8 cellular contexts compared by ENCODE assay signal in genomic region chr2:222656544-222657446, GRCh38. TPM values are rescaled to one million over a fixed set of nuclear protein-coding genes. Genes with fewer than 3 reads are reported as not detected.
DNase-seq lines count a peak whose midpoint lies in the region; FAIRE-seq and TF ChIP-seq lines count a peak whose summit lies in the region.

No MANE protein-coding gene starts in this region.

- TF ChIP-seq CTCF in H9 (conservative IDR thresholded peaks at IDR 0.05) (no peak), NB4 (IDR thresholded peaks at IDR 0.05; ENCODE audit: low read depth, low read length) (no peak)

- no peak overlapping the region for H2AFZ ChIP-seq in H9 (ENCODE audit: low read length)

- no peak overlapping the region for H2BK15ac ChIP-seq in H9 (ENCODE audit: low read depth, low read length)

- no peak overlapping the region for H2AK5ac ChIP-seq in H9 (ENCODE audit: insufficient read length, low read length)

- H3K9me3 Mint-ChIP-seq in H9: peaks cover 0 to 2% of the 10 kb centered on the region in 2 experiments; a peak in 1 of 5 replicates
- no peaks in the 10 kb centered on the region for H3K9me3 Mint-ChIP-seq in dendritic cell treated with granulocyte-macrophage colony-stimulating factor and Interleukin-4, amounts not matched to agents 40 ng/mL and 50 ng/mL, for 4 days

- H3K27me3 ChIP-seq in H9 (ENCODE audit: insufficient read depth, low read length) (no peaks in the 10 kb centered on the region), muscle layer of duodenum (ENCODE audit: low read depth, low read length) (no peaks in the 10 kb centered on the region)

- H3K36me3 ChIP-seq in muscle layer of duodenum (ENCODE audit: control insufficient read depth in 1 of 2, insufficient read depth in 2 of 2, low read length in 2 of 2): no peaks in the 10 kb centered on the region

- no peak overlapping the region for H4K91ac ChIP-seq in H9 (ENCODE audit: insufficient read length, low read depth, low read length)

- peak overlapping the region; percentile 18 for H3K18ac ChIP-seq in H9 (ENCODE audit: insufficient read length, low read depth, low read length)

- no peak overlapping the region for H2BK12ac ChIP-seq in H9 (ENCODE audit: insufficient read length, low read depth, low read length)

- H3K4me2 ChIP-seq in H9 (ENCODE audit: insufficient read depth, insufficient read length, low read length): peak overlapping the region; percentile 97

- intact Hi-C loops in dendritic cell treated with granulocyte-macrophage colony-stimulating factor and Interleukin-4, amounts not matched to agents 40 ng/mL and 50 ng/mL, for 4 days (cut with micrococcal nuclease): no loop called here

- H3K23ac ChIP-seq in H9 (ENCODE audit: insufficient read length, low read depth, low read length): no peak overlapping the region

- no peak overlapping the region for H2BK5ac ChIP-seq in H9 (ENCODE audit: insufficient read length, low read length)

- H3K4me3 Mint-ChIP-seq in H9: peak overlapping the region; percentile 96 to 99
- H3K4me3 Mint-ChIP-seq in dendritic cell treated with granulocyte-macrophage colony-stimulating factor and Interleukin-4, amounts not matched to agents 40 ng/mL and 50 ng/mL, for 4 days: peak overlapping the region; percentile 92

- H3K4me1 ChIP-seq in H9 (ENCODE audit: insufficient read depth, low read length) (no peaks in the 10 kb centered on the region; the same call in 1 of the 2 replicates), muscle layer of duodenum (ENCODE audit: control insufficient read depth in 1 of 2, insufficient read depth in 2 of 2, low read length in 2 of 2) (peaks cover 12 to 17% of the 10 kb centered on the region in 2 donors)

- H2BK20ac ChIP-seq in H9 (ENCODE audit: low read depth, low read length, poor library complexity, severe bottlenecking): no peak overlapping the region

- peaks cover 12% of the 10 kb centered on the region; the same call in 1 of the 2 replicates for H3K79me2 ChIP-seq in H9 (ENCODE audit: insufficient read depth, low read length)

- H4K5ac ChIP-seq in H9 (ENCODE audit: insufficient read length, low read depth, low read length): no peak overlapping the region

- no CpG with 5 or more reads among the region's 11 CpGs for WGBS in H9 (ENCODE audit: extremely low coverage, insufficient read length, low lambda C conversion rate)

- peaks cover 17 to 25% of the 10 kb centered on the region in 2 experiments for H3K4me1 Mint-ChIP-seq in H9
- H3K4me1 Mint-ChIP-seq in dendritic cell treated with granulocyte-macrophage colony-stimulating factor and Interleukin-4, amounts not matched to agents 40 ng/mL and 50 ng/mL, for 4 days (ENCODE audit: low read depth): peaks cover 35% of the 10 kb centered on the region

- no peak overlapping the region for H3K4ac ChIP-seq in H9 (ENCODE audit: low read depth, low read length)

- TF ChIP-seq POLR2A in GM12891 (IDR thresholded peaks at IDR 0.05; ENCODE audit: low read depth, low read length) (no peak), NB4 (IDR thresholded peaks at IDR 0.05; ENCODE audit: extremely low read depth, insufficient read length) (no peak)

- no peaks in the 10 kb centered on the region for H3K27me3 Mint-ChIP-seq in H9 (ENCODE audit: low read depth)
- no peaks in the 10 kb centered on the region for H3K27me3 Mint-ChIP-seq in dendritic cell treated with granulocyte-macrophage colony-stimulating factor and Interleukin-4, amounts not matched to agents 40 ng/mL and 50 ng/mL, for 4 days

- H3K79me1 ChIP-seq in H9 (ENCODE audit: insufficient read depth, low read depth, low read length, poor library complexity, severe bottlenecking): peaks cover 7% of the 10 kb centered on the region

- peak overlapping the region; percentile 95 for H3K9ac ChIP-seq in H9 (ENCODE audit: extremely low read depth, insufficient read length, low read length)

- H4K20me1 ChIP-seq in H9 (ENCODE audit: control insufficient read depth, insufficient read depth, insufficient read length): no peaks in the 10 kb centered on the region

- peak overlapping the region; percentile 100; a peak in 6 of 7 replicates for H3K27ac Mint-ChIP-seq in H9
- peak overlapping the region; percentile 87 for H3K27ac Mint-ChIP-seq in dendritic cell treated with granulocyte-macrophage colony-stimulating factor and Interleukin-4, amounts not matched to agents 40 ng/mL and 50 ng/mL, for 4 days

- peaks cover 0 to 4% (median 0%) of the 10 kb centered on the region in 3 experiments; a peak in 3 of 7 replicates for H3K36me3 Mint-ChIP-seq in H9 (ENCODE audit: insufficient read depth in 1 of 3, low read depth in 3 of 3)
- H3K36me3 Mint-ChIP-seq in dendritic cell treated with granulocyte-macrophage colony-stimulating factor and Interleukin-4, amounts not matched to agents 40 ng/mL and 50 ng/mL, for 4 days (ENCODE audit: low read depth): peaks cover 7% of the 10 kb centered on the region

- H4K8ac ChIP-seq in H9 (replicated peaks; ENCODE audit: insufficient read length, low read depth, low read length): no peak overlapping the region

- DNase-seq in GM12891 (ENCODE audit: insufficient read length, low spot score) (no peak), H9 (no peak), NB4 (ENCODE audit: low read depth) (peak; percentile 20), LoVo (ENCODE audit: low spot score) (no peak), DMS153 treated with DMSO at 0.1 percent for 48 hours (lab: John Stamatoyannopoulos, UW; ENCODE audit: unreplicated experiment) (no peak), NOMO-1 treated with DMSO at 0.1 percent for 48 hours (lab: John Stamatoyannopoulos, UW; ENCODE audit: unreplicated experiment) (no peak)

- H3K9me3 ChIP-seq in H9 (ENCODE audit: control insufficient read depth, low read depth, low read length): no peaks in the 10 kb centered on the region
- H3K9me3 ChIP-seq in muscle layer of duodenum (ENCODE audit: control insufficient read depth in 1 of 2, low read length in 2 of 2): no peaks in the 10 kb centered on the region

- peak overlapping the region; percentile 58; the same call in 1 of the 2 replicates for H3K14ac ChIP-seq in H9 (ENCODE audit: insufficient read depth, low read length)

- H3T11ph ChIP-seq in H9 (ENCODE audit: low read length): no peak overlapping the region

- H3K4me3 ChIP-seq in NB4 (ENCODE audit: low read depth, low read length) (peak overlapping the region; percentile 98), muscle layer of duodenum (ENCODE audit: low read depth in 1 of 2, low read length in 2 of 2) (peak overlapping the region; percentile 97 to 98)

- H3K56ac ChIP-seq in H9 (ENCODE audit: insufficient read length, low read depth, low read length): no peak overlapping the region

- H3K23me2 ChIP-seq in H9 (ENCODE audit: insufficient read length, low read depth, low read length, poor library complexity, severe bottlenecking): peaks cover 14% of the 10 kb centered on the region

- peak; percentile 75 for FAIRE-seq in GM12891 (lab: Jason Lieb, UNC)

- H3K27ac ChIP-seq in H9 (ENCODE audit: insufficient read length, low read depth, low read length) (no peak overlapping the region), muscle layer of duodenum (ENCODE audit: low read length) (peak overlapping the region; percentile 99)

- no peak overlapping the region for H2BK120ac ChIP-seq in H9 (ENCODE audit: low read depth, low read length, poor library complexity, severe bottlenecking)

TF ChIP-seq in GM12891, 5 proteins besides CTCF, POLR2A, EP300 and RAD21:
- no peak for TF ChIP-seq SPI1 (IDR thresholded peaks at IDR 0.05; ENCODE audit: low read depth, low read length)
- no peak for TF ChIP-seq POLR2AphosphoS5 (IDR thresholded peaks at IDR 0.05; ENCODE audit: low read depth, low read length)
- no peak for TF ChIP-seq PAX5 (IDR thresholded peaks at IDR 0.05; ENCODE audit: insufficient read depth, low read length, severe bottlenecking)
- TF ChIP-seq TAF1 (IDR thresholded peaks at IDR 0.05; ENCODE audit: low read depth, low read length): no peak
- no peak for TF ChIP-seq POU2F2 (IDR thresholded peaks at IDR 0.05; ENCODE audit: low read depth, low read length)

RNA-seq across cellular contexts. Expression of gene FARSB, which starts 0.9 kb away (rescaled TPM):
- polyA plus RNA-seq in GM12891 (2012; ENCODE audit: low read depth, missing spikeins): 34.2 TPM
- 31.2 and 32.1 TPM in 2 replicates for total RNA-seq in H9 (2021)

RNA-seq across cellular contexts. Expression of gene MOGAT1, which starts 14.7 kb away (rescaled TPM):
- not detected for polyA plus RNA-seq in GM12891 (2012; ENCODE audit: low read depth, missing spikeins)
- total RNA-seq in H9 (2021): not detected in 2 replicates
